In genomic region chr19:13162749-13163608, GRCh38 we compare ENCODE assay signal across 1 cellular context.
A peak's percentile ranks its signal among the peaks of the same experiment; 100 is the strongest.
TF ChIP-seq lines count a peak whose summit lies in the region.

No MANE protein-coding gene starts in this region.

TF ChIP-seq in HepG2, 621 proteins besides CTCF, POLR2A, EP300 and RAD21 (continued from another document and continues in another):
- TF ChIP-seq SKIL (CRISPR knock-in tag; IDR thresholded peaks at IDR 0.05; ENCODE audit: borderline replicate concordance) = no peak
- no peak for TF ChIP-seq ZBTB8A (CRISPR knock-in tag; IDR thresholded peaks at IDR 0.05; ENCODE audit: borderline replicate concordance, low read depth)
- peak; percentile 68; the same call in 1 of the 2 replicates for TF ChIP-seq ZNF280D (CRISPR knock-in tag; IDR thresholded peaks at IDR 0.05)
- peak; percentile 38; the same call in 1 of the 2 replicates for TF ChIP-seq CBFB (CRISPR knock-in tag; IDR thresholded peaks at IDR 0.05)
- TF ChIP-seq ZSCAN9 (CRISPR knock-in tag; IDR thresholded peaks at IDR 0.05; ENCODE audit: borderline replicate concordance) = peak; percentile 52; the same call in 1 of the 2 replicates
- TF ChIP-seq ZBTB21 (CRISPR knock-in tag; IDR thresholded peaks at IDR 0.05) = peak; percentile 69; the same call in 1 of the 2 replicates
- 0 out of 2 replicates have a peak, but pooled peaks have one; percentile 43 for TF ChIP-seq ZNF205 (CRISPR knock-in tag; IDR thresholded peaks at IDR 0.05)
- TF ChIP-seq ZNF564 (CRISPR knock-in tag; IDR thresholded peaks at IDR 0.05) = no peak; the same call in 1 of the 2 replicates
- peak; percentile 68; the same call in 1 of the 2 replicates for TF ChIP-seq KDM6A (CRISPR knock-in tag; IDR thresholded peaks at IDR 0.05; ENCODE audit: low read depth)
- TF ChIP-seq ZMYM3 (CRISPR knock-in tag; IDR thresholded peaks at IDR 0.05) = peak; percentile 76; the same call in 1 of the 2 replicates
- TF ChIP-seq ZNF275 (CRISPR knock-in tag; IDR thresholded peaks at IDR 0.05; ENCODE audit: borderline replicate concordance) = peak; percentile 75; the same call in 1 of the 2 replicates
- peak; percentile 71 for TF ChIP-seq KMT2A (CRISPR knock-in tag; IDR thresholded peaks at IDR 0.05)
- peak; percentile 62; the same call in 1 of the 2 replicates for TF ChIP-seq DR1 (CRISPR knock-in tag; IDR thresholded peaks at IDR 0.05)
- peak; percentile 83 for TF ChIP-seq ZNF609 (CRISPR knock-in tag; IDR thresholded peaks at IDR 0.05; ENCODE audit: borderline replicate concordance)
- TF ChIP-seq TOE1 (CRISPR knock-in tag; IDR thresholded peaks at IDR 0.05) = 0 out of 2 replicates have a peak, but pooled peaks have one; percentile 14
- TF ChIP-seq KLF6 (CRISPR knock-in tag; IDR thresholded peaks at IDR 0.05) = peak; percentile 82; the same call in 1 of the 2 replicates
- TF ChIP-seq ZBTB10 (CRISPR knock-in tag; IDR thresholded peaks at IDR 0.05; ENCODE audit: borderline replicate concordance) = 0 out of 2 replicates have a peak, but pooled peaks have one; percentile 17
- no peak; the same call in 1 of the 2 replicates for TF ChIP-seq RFX1 (IDR thresholded peaks at IDR 0.05)
- TF ChIP-seq ZFP36 (IDR thresholded peaks at IDR 0.05; ENCODE audit: borderline replicate concordance, low read depth, low read length, partially characterized antibody) = no peak
- TF ChIP-seq ZNF264 (CRISPR knock-in tag; IDR thresholded peaks at IDR 0.05) = peak; percentile 42; the same call in 1 of the 2 replicates
- no peak for TF ChIP-seq ZMAT5 (CRISPR knock-in tag; IDR thresholded peaks at IDR 0.05; ENCODE audit: borderline replicate concordance, low read depth)
- no peak for TF ChIP-seq ATF4 (CRISPR knock-in tag; IDR thresholded peaks at IDR 0.05)
- TF ChIP-seq ZKSCAN8 (CRISPR knock-in tag; IDR thresholded peaks at IDR 0.05; ENCODE audit: borderline replicate concordance) = peak; percentile 88; the same call in 1 of the 2 replicates
- TF ChIP-seq ZNF770 (CRISPR knock-in tag; IDR thresholded peaks at IDR 0.05) = peak; percentile 77
- no peak for TF ChIP-seq DZIP1 (CRISPR knock-in tag; IDR thresholded peaks at IDR 0.05)
- TF ChIP-seq ZNF614 (CRISPR knock-in tag; IDR thresholded peaks at IDR 0.05; ENCODE audit: borderline replicate concordance) = peak; percentile 88; the same call in 1 of the 2 replicates
- TF ChIP-seq USF2 (IDR thresholded peaks at IDR 0.05; ENCODE audit: low read depth, low read length) = no peak
- TF ChIP-seq USF2 (CRISPR knock-in tag; IDR thresholded peaks at IDR 0.05; ENCODE audit: borderline replicate concordance) = peak; percentile 79; the same call in 1 of the 2 replicates
- TF ChIP-seq ZNF232 (CRISPR knock-in tag; IDR thresholded peaks at IDR 0.05; ENCODE audit: borderline replicate concordance) = no peak
- TF ChIP-seq BCL6 (CRISPR knock-in tag; IDR thresholded peaks at IDR 0.05) = peak; percentile 73
- no peak for TF ChIP-seq PRPF4 (IDR thresholded peaks at IDR 0.05; ENCODE audit: low read depth, low read length, poor library complexity, severe bottlenecking)
